Comparison of ENCODE assay signal across 8 cellular contexts in genomic region chr9:96136992-96137665, GRCh38.
DNase-seq lines count a peak whose midpoint lies in the region; ATAC-seq, FAIRE-seq and TF ChIP-seq lines count a peak whose summit lies in the region.

No MANE protein-coding gene starts in this region.

- H4K20me1 ChIP-seq in KMS-11 (ENCODE audit: insufficient read depth), result no peaks in the 10 kb centered on the region

- H3K4me3 ChIP-seq in KMS-11 (IDR thresholded peaks at IDR 0.05; ENCODE audit: insufficient read depth, low read depth, low read length) (no peak overlapping the region), muscle layer of colon (ENCODE audit: low read depth in 1 of 2, low read length in 2 of 2) (peak overlapping the region; percentile 5 to 37)

- H3K9me3 ChIP-seq in muscle layer of colon (ENCODE audit: low read length), result no peaks in the 10 kb centered on the region

- H3K36me3 ChIP-seq in KMS-11 (ENCODE audit: insufficient read depth), result no peaks in the 10 kb centered on the region
- no peaks in the 10 kb centered on the region for H3K36me3 ChIP-seq in muscle layer of colon (ENCODE audit: insufficient read depth, low read length)

- peak overlapping the region; percentile 91 for H2AFZ ChIP-seq in KMS-11 (ENCODE audit: low read depth)

- peak; percentile 97 for ATAC-seq in GM21576 (IDR thresholded peaks at IDR 0.05; ENCODE audit: unreplicated experiment)

- TF ChIP-seq CTCF in GM13977 (IDR thresholded peaks at IDR 0.05; ENCODE audit: extremely low read depth, insufficient read depth, missing control alignments) (no peak), KMS-11 (conservative IDR thresholded peaks at IDR 0.05; ENCODE audit: low read depth, low read length) (no peak)

- in situ Hi-C loops in GM13977 (cut with MboI; ENCODE audit: low pct_unique_long_range_greater_than_20kb, low sequenced_read_pairs, unreplicated experiment), result no loop called here

- peak overlapping the region; percentile 66 for H3K4me2 ChIP-seq in KMS-11

- H3K27ac ChIP-seq in KMS-11 (peak overlapping the region; percentile 96), caudate nucleus (ENCODE audit: low read depth, low read length) (peak overlapping the region; percentile 91), muscle layer of colon (ENCODE audit: low read depth, low read length) (peak overlapping the region; percentile 84)

- H3K4me1 ChIP-seq in KMS-11 (ENCODE audit: low read depth, poor library complexity, severe bottlenecking) (peaks cover 63% of the 10 kb centered on the region), muscle layer of colon (ENCODE audit: insufficient read depth, low read length) (peaks cover 54% of the 10 kb centered on the region)

- no peak for FAIRE-seq in frontal cortex (lab: Jason Lieb, UNC)

- H3K9ac ChIP-seq in KMS-11 (peak overlapping the region; percentile 78), muscle layer of colon (ENCODE audit: low read length) (peak overlapping the region; percentile 58)

- no peaks in the 10 kb centered on the region for H3K79me2 ChIP-seq in KMS-11 (ENCODE audit: insufficient read depth, low read depth)

- peak; percentile 82 for DNase-seq in GM13977 (ENCODE audit: low spot score)
- peak in 37 of 61 donors; percentile 4 to 76 (median 37) for DNase-seq in caudate nucleus (lab: John Stamatoyannopoulos, UW)
- DNase-seq in frontal cortex (ENCODE audit: low spot score in 2 of 2), result no peak
- DNase-seq in SIG-M5 treated with dmso at 0.1 percent for 504 hours (lab: John Stamatoyannopoulos, UW; ENCODE audit: unreplicated experiment), result no peak
- DNase-seq in activated CD8-positive, alpha-beta memory T cell treated with anti-CD3 and anti-CD28 coated beads, Interleukin-2, amount 50 U/mL, for 4 hours, result no peak

- H3K27me3 ChIP-seq in KMS-11 (ENCODE audit: insufficient read depth, low read depth) (no peaks in the 10 kb centered on the region), muscle layer of colon (ENCODE audit: control insufficient read depth in 1 of 2, insufficient read depth in 2 of 2, low read length in 2 of 2) (no peaks in the 10 kb centered on the region)

Comparison
In these comparisons a context has a peak if more than half of its experiments do, and no peak if none do; other contexts are left out.
1. DNase-seq: peak in GM13977 (single experiment) and caudate nucleus (37 of 61); none in frontal cortex (0 of 2), SIG-M5 treated with dmso at 0.1 percent for 504 hours (single experiment) and activated CD8-positive, alpha-beta memory T cell treated with anti-CD3 and anti-CD28 coated beads, Interleukin-2, amount 50 U/mL, for 4 hours (single experiment).
2. Peak in every context shown above with its lines, with median percentiles within 50 percentile points of each other: H3K27ac ChIP-seq.